31 cellular contexts compared by ENCODE assay signal in the genomic region with DNA sequence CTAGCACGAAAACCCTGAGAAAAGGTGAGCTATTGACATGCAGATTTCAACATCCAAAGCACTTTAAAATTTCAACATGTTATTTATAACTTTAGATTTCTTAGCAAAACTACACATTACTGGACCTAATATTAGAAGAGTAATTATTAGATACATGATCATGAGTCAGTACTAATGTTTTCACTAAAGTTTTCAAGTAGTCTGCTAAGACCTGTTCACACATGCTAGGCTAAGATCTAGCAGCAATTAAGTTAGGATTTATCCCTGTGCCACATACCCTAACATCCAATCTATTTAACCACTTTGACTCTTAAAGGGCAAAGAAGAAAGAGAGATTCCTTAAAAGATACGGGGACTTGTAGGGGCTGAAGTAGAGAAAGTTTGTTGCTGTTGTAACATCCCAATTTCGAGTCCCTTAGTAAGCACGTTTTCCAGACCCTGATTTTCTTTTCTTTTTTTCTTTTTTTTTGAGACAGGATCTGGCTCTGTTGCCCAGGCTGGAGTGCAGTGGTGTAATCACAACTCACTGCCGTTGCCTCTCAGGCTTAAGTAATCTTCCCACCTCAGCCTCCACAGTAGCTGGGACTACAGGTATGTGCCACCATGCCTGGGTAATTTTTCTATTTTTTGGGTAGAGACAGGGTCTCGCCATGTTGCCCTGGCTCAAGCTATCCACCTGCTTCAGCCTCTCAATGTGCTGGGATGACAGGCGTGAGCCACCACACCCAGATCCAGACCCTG.
DNase-seq lines count a peak whose midpoint lies in the region; ATAC-seq, FAIRE-seq and TF ChIP-seq lines count a peak whose summit lies in the region.
"Had no signal": no experiment of that assay in that cellular context is flagged by ENCODE, and none has a peak within 500 bp of the region (broad histone marks: within the 10 kb centered on the region; RNA-seq: fewer than 3 reads in every experiment).

No MANE protein-coding gene starts in this region.

- H2AK5ac ChIP-seq in H1 (ENCODE audit: low read depth, low read length), result peak overlapping the region; percentile 54; the same call in 1 of the 2 replicates

- DNase-seq in HCT116 (ENCODE audit: low read depth, low spot score) (no peak), H1 (ENCODE audit: low read depth in 1 of 2, low spot score in 2 of 2) (no peak), naive B cell (no peak), HFFc6 (no peak)
- DNase-seq in stimulated activated CD4-positive, alpha-beta T cell treated with anti-CD3 and anti-CD28 coated beads, Interleukin-4, amount 100 ng/mL, for 24 hours, result no peak
- DNase-seq in T-helper 2 cell treated with Interferon-gamma antibody and Interleukin-4, amounts not matched to agents 5 μg/mL and 100 μg/mL, for 36 hours (ENCODE audit: low spot score), result no peak
- DNase-seq: activated CD4-positive, alpha-beta memory T cell treated with anti-CD3 and anti-CD28 coated beads for 36 hours; activated CD4-positive, CD25-positive, alpha-beta regulatory T cell treated with anti-CD3 and anti-CD28 coated beads, Interleukin-2, amount 50 U/mL, for 72 hours; activated CD8-positive, alpha-beta memory T cell treated with anti-CD3 and anti-CD28 coated beads, Interleukin-2, amount 50 U/mL, for 48 hours; COR-L47; DMS79; GDM1; MG63; mucosa of descending colon; NCI-H1417 treated with DMSO at 0.1 percent for 48 hours; NCI-H446; NCI-H82; RPMI8226; sigmoid colon; stimulated activated CD4-positive, alpha-beta T cell treated with anti-CD3 and anti-CD28 coated beads, Interleukin-15, amount 100 ng/mL, for 24 hours; stimulated activated naive CD8-positive, alpha-beta T cell treated with anti-CD3 and anti-CD28 coated beads, Interleukin-15, amount 100 ng/mL, for 72 hours; T-helper 1 cell; thyroid gland had no signal

- 83% methylated on average over 7 of the region's 7 CpGs; no CpG with 5 or more reads in 1 of the 2 experiments for WGBS in H1 (ENCODE audit: extremely low coverage in 1 of 2, insufficient coverage in 1 of 2, insufficient read length in 1 of 2, insufficient replicate concordance in 2 of 2, low coverage in 1 of 2, low lambda C conversion rate in 2 of 2, missing lambda C conversion rate in 1 of 2), 2 experiments

- no peak for TF ChIP-seq CTCF in HCT116 (IDR thresholded peaks at IDR 0.05 in 2 of 3, conservative IDR thresholded peaks at IDR 0.05 in 1 of 3; ENCODE audit: borderline replicate concordance in 1 of 3, insufficient read depth in 1 of 3, low read depth in 2 of 3, low read length in 2 of 3)
- TF ChIP-seq CTCF in H1 (IDR thresholded peaks at IDR 0.05; ENCODE audit: control extremely low read depth in 1 of 3, insufficient read depth in 1 of 3, low read depth in 1 of 3, low read length in 3 of 3), result no peak
- no peak for TF ChIP-seq CTCF in HFFc6 (IDR thresholded peaks at IDR 0.05)

- FAIRE-seq in H1 (lab: Jason Lieb, UNC), result no peak
- FAIRE-seq: H54 had no signal

- H3K27me3 Mint-ChIP-seq in naive B cell, result no peaks in the 10 kb centered on the region
- no peaks in the 10 kb centered on the region for H3K27me3 Mint-ChIP-seq in stimulated activated memory B cell treated with anti-CD40 and anti-IgM and Interleukin-4, amounts not matched to agents 10 μg/mL and 1 μg/mL and 100 μg/mL, for 72 hours
- H3K27me3 Mint-ChIP-seq in T-helper 2 cell treated with Interferon-gamma antibody and Interleukin-4, amounts not matched to agents 5 μg/mL and 100 μg/mL, for 36 hours (ENCODE audit: low read depth), result no peaks in the 10 kb centered on the region
- H3K27me3 Mint-ChIP-seq in HFFc6 (ENCODE audit: insufficient read depth), result no peaks in the 10 kb centered on the region; the same call in none of the 2 replicates
- H3K27me3 Mint-ChIP-seq: activated CD4-positive, alpha-beta memory T cell treated with anti-CD3 and anti-CD28 coated beads for 36 hours; activated naive CD8-positive, alpha-beta T cell; central memory CD8-positive, alpha-beta T cell; dendritic cell treated with granulocyte-macrophage colony-stimulating factor and Interleukin-4, amounts not matched to agents 40 ng/mL and 50 ng/mL, for 4 days; stimulated activated naive CD8-positive, alpha-beta T cell treated with anti-CD3 and anti-CD28 coated beads, Interleukin-15, amount 100 ng/mL, for 72 hours had no signal

- POLR2A ChIA-PET in HCT116 (lab: Charles Lee) (no interaction called here), H1 (lab: Charles Lee; ENCODE audit: partially characterized antibody) (interaction anchor here (0.6 to 7.7 kb wide), 6 partner anchors 10 to 201 kb away, joined by 3 to 164 read pairs (median 3); partner anchors contain the start of gene ATF7IP)

- H4K91ac ChIP-seq in H1 (replicated peaks; ENCODE audit: insufficient read length, low read length), result peak overlapping the region; percentile 49

- H3K9me2 ChIP-seq in HCT116 (ENCODE audit: insufficient read depth), result no peaks in the 10 kb centered on the region

- no peaks in the 10 kb centered on the region for H4K20me1 ChIP-seq in HCT116 (ENCODE audit: insufficient read depth)
- no peaks in the 10 kb centered on the region for H4K20me1 ChIP-seq in H1 (replicated peaks in 1 of 2; ENCODE audit: control insufficient read depth in 1 of 2, insufficient read depth in 2 of 2, low read length in 2 of 2)
- H4K20me1 ChIP-seq: BLaER1 had no signal

- H3K27ac Mint-ChIP-seq in naive B cell (peak overlapping the region in 4 of 6 donors; percentile 42 to 88 (median 67)), HFFc6 (no peak overlapping the region)
- H3K27ac Mint-ChIP-seq in stimulated activated memory B cell treated with anti-CD40 and anti-IgM and Interleukin-4, amounts not matched to agents 10 μg/mL and 1 μg/mL and 100 μg/mL, for 72 hours, result peak overlapping the region; percentile 35
- no peak overlapping the region for H3K27ac Mint-ChIP-seq in T-helper 2 cell treated with Interferon-gamma antibody and Interleukin-4, amounts not matched to agents 5 μg/mL and 100 μg/mL, for 36 hours
- H3K27ac Mint-ChIP-seq: activated CD4-positive, alpha-beta memory T cell treated with anti-CD3 and anti-CD28 coated beads for 36 hours; activated naive CD8-positive, alpha-beta T cell; activated T-helper 2 cell treated with anti-CD3 and anti-CD28 coated beads, Interferon-gamma antibody, Interleukin-2, Interleukin-4, amounts not matched to agents 10 μg/mL and 5 μg/mL and 100 μg/mL, durations not matched to agents 14 hours and 24 hours and 36 hours; stimulated activated naive CD8-positive, alpha-beta T cell treated with anti-CD3 and anti-CD28 coated beads, Interleukin-15, amount 100 ng/mL, for 72 hours had no signal

- no peak overlapping the region for H3K18ac ChIP-seq in H1 (ENCODE audit: extremely low read depth, low read length)

- peaks cover 29 to 39% of the 10 kb centered on the region in 2 experiments for H3K4me1 ChIP-seq in HCT116 (ENCODE audit: control insufficient read depth in 1 of 2, insufficient read depth in 2 of 2, low read length in 2 of 2)
- peaks cover 17 to 32% (median 23%) of the 10 kb centered on the region in 4 experiments for H3K4me1 ChIP-seq in H1 (replicated peaks in 1 of 4; ENCODE audit: control insufficient read depth in 3 of 4, insufficient read depth in 4 of 4, low read length in 3 of 4)

- ATAC-seq in HCT116 (no peak), naive B cell (ENCODE audit: low read depth in 2 of 2) (no peak)
- no peak for ATAC-seq in stimulated activated memory B cell treated with anti-CD40 and anti-IgM and Interleukin-4, amounts not matched to agents 10 μg/mL and 1 μg/mL and 100 μg/mL, for 72 hours
- ATAC-seq: mucosa of descending colon; stimulated activated naive CD8-positive, alpha-beta T cell treated with anti-CD3 and anti-CD28 coated beads, Interleukin-15, amount 100 ng/mL, for 72 hours had no signal

- H4K8ac ChIP-seq in H1 (ENCODE audit: extremely low read depth, insufficient read depth, low read length), result no peak overlapping the region

- no peaks in the 10 kb centered on the region; a peak in 1 of 4 replicates for H3K36me3 ChIP-seq in HCT116 (ENCODE audit: control insufficient read depth in 1 of 2, insufficient read depth in 2 of 2, low read length in 2 of 2)
- H3K36me3 ChIP-seq in H1 (ENCODE audit: control insufficient read depth in 2 of 4, insufficient read depth in 4 of 4, low read length in 3 of 4), result peaks cover 0 to 3% (median 0%) of the 10 kb centered on the region in 4 experiments; a peak in 2 of 8 replicates
- H3K36me3 ChIP-seq: MG63, prostate gland, sigmoid colon, thyroid gland had no signal

- no peak for TF ChIP-seq EP300 in H1 (IDR thresholded peaks at IDR 0.05; ENCODE audit: borderline replicate concordance in 1 of 2, low read depth in 2 of 2, low read length in 2 of 2)

- no peak overlapping the region for H4K5ac ChIP-seq in H1 (ENCODE audit: insufficient read length, low read depth, low read length)

- H3K9ac ChIP-seq in HCT116 (ENCODE audit: low read length) (no peak overlapping the region), H1 (replicated peaks in 1 of 4; ENCODE audit: extremely low read depth in 1 of 4, low read depth in 3 of 4, low read length in 3 of 4) (no peak overlapping the region)
- H3K9ac ChIP-seq: BLaER1 had no signal

- peaks cover 0 to 9% of the 10 kb centered on the region in 2 donors for H3K36me3 Mint-ChIP-seq in naive B cell
- peaks cover 10% of the 10 kb centered on the region for H3K36me3 Mint-ChIP-seq in stimulated activated memory B cell treated with anti-CD40 and anti-IgM and Interleukin-4, amounts not matched to agents 10 μg/mL and 1 μg/mL and 100 μg/mL, for 72 hours
- peaks cover 17% of the 10 kb centered on the region for H3K36me3 Mint-ChIP-seq in T-helper 2 cell treated with Interferon-gamma antibody and Interleukin-4, amounts not matched to agents 5 μg/mL and 100 μg/mL, for 36 hours (ENCODE audit: low read depth)
- H3K36me3 Mint-ChIP-seq in HFFc6 (ENCODE audit: low read depth), result peaks cover 38% of the 10 kb centered on the region

- H2BK5ac ChIP-seq in H1 (ENCODE audit: low read depth, low read length), result 0 out of 2 replicates have a peak overlapping the region, but pooled peaks have one; percentile 12

- H3K4me1 Mint-ChIP-seq in naive B cell (peaks cover 13 to 43% (median 32%) of the 10 kb centered on the region in 3 donors), HFFc6 (ENCODE audit: low read depth) (peaks cover 49% of the 10 kb centered on the region)
- peaks cover 22% of the 10 kb centered on the region for H3K4me1 Mint-ChIP-seq in stimulated activated memory B cell treated with anti-CD40 and anti-IgM and Interleukin-4, amounts not matched to agents 10 μg/mL and 1 μg/mL and 100 μg/mL, for 72 hours
- H3K4me1 Mint-ChIP-seq in T-helper 2 cell treated with Interferon-gamma antibody and Interleukin-4, amounts not matched to agents 5 μg/mL and 100 μg/mL, for 36 hours (ENCODE audit: low read depth), result peaks cover 31% of the 10 kb centered on the region

- TF ChIP-seq RAD21 in HCT116 (IDR thresholded peaks at IDR 0.05; ENCODE audit: low read depth), result no peak
- TF ChIP-seq RAD21 in H1 (IDR thresholded peaks at IDR 0.05 in 1 of 2, conservative IDR thresholded peaks at IDR 0.05 in 1 of 2; ENCODE audit: low read depth in 2 of 2, low read length in 2 of 2), result no peak

- H3K4me3 ChIP-seq in HCT116 (replicated peaks in 1 of 2; ENCODE audit: low read depth in 1 of 2, low read length in 2 of 2) (no peak overlapping the region), H1 (ENCODE audit: extremely low read depth in 1 of 4, insufficient read depth in 2 of 4, low read depth in 3 of 4, low read length in 4 of 4) (no peak overlapping the region)
- H3K4me3 ChIP-seq: BLaER1, MG63, mucosa of descending colon, prostate gland, sigmoid colon, thyroid gland had no signal

- H3K79me2 ChIP-seq in HCT116 (ENCODE audit: insufficient read depth, low read length) (no peaks in the 10 kb centered on the region), H1 (ENCODE audit: control insufficient read depth in 1 of 2, insufficient read depth in 2 of 2, low read length in 2 of 2) (no peaks in the 10 kb centered on the region)

- H2AFZ ChIP-seq in HCT116 (ENCODE audit: low read depth, low read length, poor library complexity, severe bottlenecking) (peak overlapping the region; percentile 48), H1 (ENCODE audit: low read length) (no peak overlapping the region)

- H2BK15ac ChIP-seq in H1 (ENCODE audit: low read length), result no peak overlapping the region

- TF ChIP-seq POLR2A in HCT116 (IDR thresholded peaks at IDR 0.05; ENCODE audit: borderline replicate concordance, extremely low read depth, insufficient read depth, insufficient read length) (no peak), H1 (IDR thresholded peaks at IDR 0.05; ENCODE audit: control extremely low read depth in 1 of 2, low read depth in 2 of 2, low read length in 2 of 2) (no peak)

- H3K4me2 ChIP-seq in HCT116 (ENCODE audit: low read length), result no peak overlapping the region
- no peak overlapping the region for H3K4me2 ChIP-seq in H1 (ENCODE audit: insufficient read depth in 1 of 2, low read depth in 2 of 2, low read length in 2 of 2)
- H3K4me2 ChIP-seq: BLaER1 had no signal

- H3K56ac ChIP-seq in H1 (replicated peaks; ENCODE audit: insufficient read length, low read depth, low read length), result no peak overlapping the region

- H2BK120ac ChIP-seq in H1 (replicated peaks; ENCODE audit: low read depth, low read length), result no peak overlapping the region

- H3K14ac ChIP-seq in H1 (ENCODE audit: insufficient read length), result no peak overlapping the region

- peak overlapping the region; percentile 92 for H2BK12ac ChIP-seq in H1 (ENCODE audit: low read depth, low read length)

- H3K27me3 ChIP-seq in HCT116 (ENCODE audit: insufficient read depth, low read length) (no peaks in the 10 kb centered on the region), H1 (replicated peaks in 1 of 4; ENCODE audit: control insufficient read depth in 3 of 4, extremely low read depth in 1 of 4, insufficient read depth in 3 of 4, low read length in 3 of 4) (no peaks in the 10 kb centered on the region)
- H3K27me3 ChIP-seq: BLaER1, MG63, sigmoid colon, thyroid gland had no signal

- no peak overlapping the region for H3K27ac ChIP-seq in HCT116 (ENCODE audit: low read depth, low read length)
- no peak overlapping the region for H3K27ac ChIP-seq in H1 (ENCODE audit: low read depth, low read length)
- H3K27ac ChIP-seq: BLaER1, prostate gland had no signal

- H3K9me3 ChIP-seq in HCT116 (ENCODE audit: control insufficient read depth in 1 of 2, insufficient read depth in 1 of 2, low read depth in 1 of 2, low read length in 2 of 2) (peaks cover 4 to 11% of the 10 kb centered on the region in 2 experiments; a peak in 1 of 4 replicates), H1 (ENCODE audit: insufficient read depth in 2 of 2, low read depth in 1 of 2, low read length in 1 of 2) (peaks cover 0 to 15% of the 10 kb centered on the region in 2 experiments; a peak in 3 of 4 replicates)
- H3K9me3 ChIP-seq: MG63, prostate gland, thyroid gland had no signal

- RAD21 ChIA-PET in HCT116 (lab: Charles Lee; ENCODE audit: low non-redundant PET in 1 of 2, low total read pairs in 2 of 2, uncharacterized antibody in 2 of 2, unreplicated experiment in 2 of 2), result no interaction called here

- no peak overlapping the region for H3K23ac ChIP-seq in H1 (ENCODE audit: insufficient read length)

- BruUV-seq in HCT116 (replicated peaks; lab: Mats Ljungman, UMichigan), result no TSS peak

- intact Hi-C loops in HCT116 (cut with micrococcal nuclease), result no loop called here

- peak overlapping the region; percentile 87 for H2BK20ac ChIP-seq in H1 (ENCODE audit: low read length)

- H3K4me3 Mint-ChIP-seq in naive B cell, result no peak overlapping the region
- no peak overlapping the region for H3K4me3 Mint-ChIP-seq in stimulated activated memory B cell treated with anti-CD40 and anti-IgM and Interleukin-4, amounts not matched to agents 10 μg/mL and 1 μg/mL and 100 μg/mL, for 72 hours
- no peak overlapping the region for H3K4me3 Mint-ChIP-seq in T-helper 2 cell treated with Interferon-gamma antibody and Interleukin-4, amounts not matched to agents 5 μg/mL and 100 μg/mL, for 36 hours
- H3K4me3 Mint-ChIP-seq in HFFc6, result no peak overlapping the region
- H3K4me3 Mint-ChIP-seq: activated CD4-positive, alpha-beta memory T cell treated with anti-CD3 and anti-CD28 coated beads for 36 hours; activated naive CD8-positive, alpha-beta T cell; central memory CD8-positive, alpha-beta T cell; dendritic cell treated with granulocyte-macrophage colony-stimulating factor and Interleukin-4, amounts not matched to agents 40 ng/mL and 50 ng/mL, for 4 days; stimulated activated naive CD8-positive, alpha-beta T cell treated with anti-CD3 and anti-CD28 coated beads, Interleukin-15, amount 100 ng/mL, for 72 hours had no signal

- no peak overlapping the region for H3K4ac ChIP-seq in H1 (replicated peaks; ENCODE audit: insufficient read length, low read depth, low read length)

- H3K79me1 ChIP-seq in H1 (ENCODE audit: low read depth, low read length), result no peaks in the 10 kb centered on the region

- H3K9me3 Mint-ChIP-seq in naive B cell (peaks cover 0 to 35% (median 10%) of the 10 kb centered on the region in 7 donors), HFFc6 (peaks cover 33% of the 10 kb centered on the region)
- peaks cover 12% of the 10 kb centered on the region for H3K9me3 Mint-ChIP-seq in stimulated activated memory B cell treated with anti-CD40 and anti-IgM and Interleukin-4, amounts not matched to agents 10 μg/mL and 1 μg/mL and 100 μg/mL, for 72 hours
- peaks cover 28% of the 10 kb centered on the region for H3K9me3 Mint-ChIP-seq in T-helper 2 cell treated with Interferon-gamma antibody and Interleukin-4, amounts not matched to agents 5 μg/mL and 100 μg/mL, for 36 hours
- H3K9me3 Mint-ChIP-seq: central memory CD8-positive, alpha-beta T cell had no signal

- H3K23me2 ChIP-seq in H1 (ENCODE audit: low read depth, low read length), result 0 out of 2 replicates have a peak, but pooled peaks cover 4% of the 10 kb centered on the region

- CTCF ChIA-PET in HCT116 (lab: Charles Lee), result no interaction called here
- CTCF ChIA-PET in H1 (lab: Charles Lee; ENCODE audit: partially characterized antibody), result interaction anchor here (0.9 to 2.5 kb wide), 11 partner anchors 8 to 191 kb away, joined by 3 to 12 read pairs (median 4); partner anchors contain the start of gene ATF7IP

Comparison
In these comparisons a context has a peak if more than half of its experiments do, and no peak if none do; other contexts are left out.
1. H3K27ac Mint-ChIP-seq: peak in naive B cell (4 of 6) and stimulated activated memory B cell treated with anti-CD40 and anti-IgM and Interleukin-4, amounts not matched to agents 10 μg/mL and 1 μg/mL and 100 μg/mL, for 72 hours (single experiment); none in T-helper 2 cell treated with Interferon-gamma antibody and Interleukin-4, amounts not matched to agents 5 μg/mL and 100 μg/mL, for 36 hours (single experiment) and HFFc6 (single experiment).